Comparison of ENCODE assay signal across 22 cellular contexts in genomic region chr12:114254998-114255397, GRCh38.
"Had no signal": no experiment of that assay in that cellular context is flagged by ENCODE, and none has a peak within 500 bp of the region (broad histone marks: within the 10 kb centered on the region; RNA-seq: fewer than 3 reads in every experiment).

No MANE protein-coding gene starts in this region.

- H3K27ac ChIP-seq: heart right ventricle, neutrophil, pancreas, psoas muscle, right atrium auricular region, spleen, thyroid gland, upper lobe of right lung had no signal

- DNase-seq: activated CD4-positive, alpha-beta T cell treated with anti-CD3 and anti-CD28 coated beads for 1 hour; activated CD4-positive, alpha-beta T cell treated with anti-CD3 and anti-CD28 coated beads, Interleukin-2, amount 50 U/mL, for 1 hour; activated CD8-positive, alpha-beta T cell treated with anti-CD3 and anti-CD28 coated beads, Interleukin-2, amount 10 ng/mL, durations not matched to agents 7 days and 5 days; activated gamma-delta T cell treated with Interleukin-2 at 50 U/mL for 16 hours; activated T-cell treated with anti-CD3 and anti-CD28 coated beads, Interleukin-2, amount 50 U/mL, for 1 hour; aorta; effector CD4-positive, alpha-beta T cell; erythroblast; foreskin fibroblast; heart right ventricle; left colon; pancreas; psoas muscle; spleen; stimulated activated CD4-positive, alpha-beta T cell treated with anti-CD3 and anti-CD28 coated beads, Interleukin-4, amount 100 ng/mL, for 24 hours; stimulated activated naive CD8-positive, alpha-beta T cell treated with anti-CD3 and anti-CD28 coated beads, Interleukin-15, Interleukin-2, amounts not matched to agents 100 U/mL and 50 U/mL, for 24 hours; T1000; upper lobe of right lung had no signal

- FAIRE-seq: keratinocyte, pancreas had no signal
